20 cellular contexts compared by ENCODE assay signal in the genomic region with DNA sequence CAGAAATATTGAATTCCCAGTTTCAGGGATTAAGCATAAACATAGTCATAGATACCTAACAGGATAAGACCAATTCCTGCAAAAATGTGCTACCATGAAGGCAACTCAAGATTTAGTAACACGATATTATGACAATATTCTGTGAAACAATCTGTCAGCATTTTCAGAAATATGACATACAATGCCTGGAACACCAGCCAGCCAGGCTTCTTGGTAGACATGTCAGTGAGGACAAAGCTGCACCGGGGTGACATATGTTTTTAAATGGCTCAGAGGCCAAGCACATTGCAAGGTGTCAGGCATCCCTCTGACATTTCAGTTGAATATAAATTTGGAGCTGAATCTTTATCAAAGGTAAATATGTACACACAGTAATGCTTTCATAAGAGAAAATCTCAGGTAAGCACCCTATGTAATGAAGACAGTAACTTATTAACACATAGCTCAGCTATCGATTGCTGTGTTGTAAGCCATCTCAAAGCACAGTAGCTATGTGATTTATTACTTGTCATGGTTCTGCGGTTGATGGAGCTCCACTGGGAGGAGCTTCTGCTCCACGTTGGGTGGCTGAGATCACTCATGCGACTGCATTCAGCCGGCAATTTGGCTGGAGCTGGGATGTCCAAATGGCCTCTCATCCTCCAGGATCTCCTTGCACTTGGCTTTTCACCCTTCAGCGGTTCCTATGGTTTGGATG. TPM values are rescaled to one million over a fixed set of nuclear protein-coding genes. Genes with fewer than 3 reads are reported as not detected.
DNase-seq lines count a peak whose midpoint lies in the region; ATAC-seq, FAIRE-seq and TF ChIP-seq lines count a peak whose summit lies in the region.
"Had no signal": no experiment of that assay in that cellular context is flagged by ENCODE, and none has a peak within 500 bp of the region (broad histone marks: within the 10 kb centered on the region; RNA-seq: fewer than 3 reads in every experiment).

No MANE protein-coding gene starts in this region.

- peaks cover 21% of the 10 kb centered on the region for H3K4me1 Mint-ChIP-seq in T-helper 2 cell treated with Interferon-gamma antibody and Interleukin-4, amounts not matched to agents 5 μg/mL and 100 μg/mL, for 36 hours (ENCODE audit: low read depth)

- H3K9me3 Mint-ChIP-seq in T-helper 2 cell treated with Interferon-gamma antibody and Interleukin-4, amounts not matched to agents 5 μg/mL and 100 μg/mL, for 36 hours: no peaks in the 10 kb centered on the region
- H3K9me3 Mint-ChIP-seq: natural killer cell treated with Interleukin-12 subunit alpha and Interleukin-12 subunit beta and Interleukin-15 and Interleukin-18, amount 100 ng/mL, for 72 hours had no signal

- H3K36me3 Mint-ChIP-seq in T-helper 2 cell treated with Interferon-gamma antibody and Interleukin-4, amounts not matched to agents 5 μg/mL and 100 μg/mL, for 36 hours (ENCODE audit: low read depth): no peaks in the 10 kb centered on the region
- H3K36me3 Mint-ChIP-seq: natural killer cell treated with Interleukin-12 subunit alpha and Interleukin-12 subunit beta and Interleukin-15 and Interleukin-18, amount 100 ng/mL, for 72 hours had no signal

- ATAC-seq in foreskin keratinocyte: no peak
- ATAC-seq: activated CD4-positive, alpha-beta T cell treated with anti-CD3 and anti-CD28 coated beads for 36 hours; natural killer cell treated with Interleukin-12 subunit alpha and Interleukin-12 subunit beta and Interleukin-15 and Interleukin-18, amount 100 ng/mL, for 72 hours had no signal

- no peak overlapping the region for H3K4me3 Mint-ChIP-seq in T-helper 2 cell treated with Interferon-gamma antibody and Interleukin-4, amounts not matched to agents 5 μg/mL and 100 μg/mL, for 36 hours
- H3K4me3 Mint-ChIP-seq: activated CD4-positive, alpha-beta T cell treated with anti-CD3 and anti-CD28 coated beads for 36 hours; natural killer cell treated with Interleukin-12 subunit alpha and Interleukin-12 subunit beta and Interleukin-15 and Interleukin-18, amount 100 ng/mL, for 72 hours had no signal

- H3K27ac Mint-ChIP-seq in T-helper 2 cell treated with Interferon-gamma antibody and Interleukin-4, amounts not matched to agents 5 μg/mL and 100 μg/mL, for 36 hours: no peak overlapping the region
- H3K27ac Mint-ChIP-seq: activated CD4-positive, alpha-beta T cell treated with anti-CD3 and anti-CD28 coated beads for 36 hours; natural killer cell treated with Interleukin-12 subunit alpha and Interleukin-12 subunit beta and Interleukin-15 and Interleukin-18, amount 100 ng/mL, for 72 hours had no signal

- DNase-seq in NCI-H446 treated with DMSO at 0.1 percent for 48 hours (lab: John Stamatoyannopoulos, UW) (peak; percentile 2), NCI-H446 (lab: John Stamatoyannopoulos, UW) (no peak), NCI-H2227 (lab: John Stamatoyannopoulos, UW; ENCODE audit: unreplicated experiment) (peak; percentile 13), foreskin keratinocyte (no peak), urothelium cell line (ENCODE audit: low spot score) (peak; percentile 21), posterior vena cava (ENCODE audit: low spot score) (no peak)
- no peak for DNase-seq in T-helper 2 cell treated with Interferon-gamma antibody and Interleukin-4, amounts not matched to agents 5 μg/mL and 100 μg/mL, for 36 hours (ENCODE audit: low spot score)
- DNase-seq in stimulated activated CD4-positive, alpha-beta T cell treated with anti-CD3 and anti-CD28 coated beads, Interleukin-1b, Interleukin-23, amount 100 ng/mL, for 48 hours: no peak
- DNase-seq: activated CD4-positive, alpha-beta T cell treated with anti-CD3 and anti-CD28 coated beads for 36 hours; activated effector memory CD4-positive, alpha-beta T cell treated with Interleukin-2 at 50 U/mL for 16 hours; central memory CD4-positive, alpha-beta T cell; esophagus squamous epithelium; GDM1; glutamatergic neuron; Kasumi-1; NCI-H1930 had no signal

- H3K27ac ChIP-seq in foreskin keratinocyte: no peak overlapping the region
- H3K27ac ChIP-seq: adrenal gland, esophagus squamous epithelium, suprapubic skin had no signal

- peaks cover 2% of the 10 kb centered on the region for H3K27me3 ChIP-seq in foreskin keratinocyte
- H3K27me3 ChIP-seq: adrenal gland, esophagus squamous epithelium, suprapubic skin had no signal

- peak; percentile 2 for TF ChIP-seq CTCF in foreskin keratinocyte (conservative IDR thresholded peaks at IDR 0.05)

- FAIRE-seq in urothelium cell line (lab: Jason Lieb, UNC): no peak

- H3K4me1 ChIP-seq in foreskin keratinocyte: no peaks in the 10 kb centered on the region
- H3K4me1 ChIP-seq: adrenal gland, esophagus squamous epithelium, HAP-1, suprapubic skin had no signal

- H3K27me3 Mint-ChIP-seq in T-helper 2 cell treated with Interferon-gamma antibody and Interleukin-4, amounts not matched to agents 5 μg/mL and 100 μg/mL, for 36 hours (ENCODE audit: low read depth): peaks cover 13% of the 10 kb centered on the region

- intact Hi-C loops in posterior vena cava (cut with DNase I): no loop called here

RNA-seq across cellular contexts. Expression of gene EML6, which starts 31.9 kb away (rescaled TPM):
- 0.61 and 0.63 TPM in 2 replicates for total RNA-seq in foreskin keratinocyte
- 0.16 and 0.36 TPM in 2 replicates for polyA plus RNA-seq in foreskin keratinocyte
- total RNA-seq in posterior vena cava: 10 to 100 TPM in 1 of 2 donors, 1 to 10 TPM in 1; 3.2 to 12.1 TPM

Comparison
In these comparisons a context has a peak if more than half of its experiments do, and no peak if none do; other contexts are left out.
1. DNase-seq: peak in NCI-H446 treated with DMSO at 0.1 percent for 48 hours (single experiment), NCI-H2227 (single experiment) and urothelium cell line (single experiment); none in NCI-H446 (0 of 2), foreskin keratinocyte (0 of 2), T-helper 2 cell treated with Interferon-gamma antibody and Interleukin-4, amounts not matched to agents 5 μg/mL and 100 μg/mL, for 36 hours (single experiment), posterior vena cava (single experiment) and stimulated activated CD4-positive, alpha-beta T cell treated with anti-CD3 and anti-CD28 coated beads, Interleukin-1b, Interleukin-23, amount 100 ng/mL, for 48 hours (single experiment).